ENCODE assay signal across 13 cellular contexts in the genomic region with DNA sequence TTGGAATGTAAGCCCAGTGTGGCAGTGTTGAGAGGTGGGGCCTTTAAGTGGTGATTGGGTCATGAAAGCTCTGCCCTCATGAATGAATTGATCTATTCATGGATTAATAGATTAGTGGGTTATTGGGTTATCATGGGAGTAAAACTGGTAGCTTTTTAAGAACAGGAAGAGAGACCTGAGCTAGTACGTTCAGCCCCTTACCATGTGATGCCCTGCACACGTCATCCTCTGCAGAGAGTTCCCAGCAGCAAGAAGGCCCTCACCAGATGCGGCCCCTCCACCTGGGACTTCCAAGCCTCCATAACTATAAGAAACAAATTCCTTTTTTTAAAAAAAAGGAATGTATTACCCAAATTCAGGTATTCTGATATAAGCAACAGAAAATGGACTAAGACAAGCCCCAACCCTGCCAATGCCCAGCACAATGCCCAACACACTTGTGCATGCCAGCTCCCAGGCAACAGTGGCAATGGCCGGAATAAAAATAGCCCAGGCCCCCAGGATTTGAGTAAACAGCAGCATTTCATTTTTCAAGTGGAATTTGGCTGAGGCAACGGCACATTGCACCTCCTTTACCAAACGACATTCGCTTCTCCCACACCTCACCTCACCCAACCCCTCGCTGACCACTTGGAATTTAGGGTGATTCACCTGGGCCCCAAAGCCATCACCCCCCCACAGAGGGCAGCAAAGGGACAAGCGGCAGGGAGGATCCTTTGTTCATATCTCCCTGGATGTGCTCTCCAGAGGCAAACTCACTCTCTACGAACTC.
A peak's percentile ranks its signal among the peaks of the same experiment; 100 is the strongest.
DNase-seq lines count a peak whose midpoint lies in the region; ATAC-seq and TF ChIP-seq lines count a peak whose summit lies in the region.
"Had no signal": no experiment of that assay in that cellular context is flagged by ENCODE, and none has a peak within 500 bp of the region (broad histone marks: within the 10 kb centered on the region; RNA-seq: fewer than 3 reads in every experiment).

No MANE protein-coding gene starts in this region.

- peaks cover 15% of the 10 kb centered on the region for H3K27me3 Mint-ChIP-seq in GM23338 (ENCODE audit: insufficient read depth, low read depth, poor library complexity)

- H3K4me2 ChIP-seq in GM23338 = peak overlapping the region; percentile 49; the same call in 1 of the 2 replicates

- H2AFZ ChIP-seq in GM23338 = no peak overlapping the region

- ATAC-seq in GM23338 (peak; percentile 58), GM18909 (IDR thresholded peaks at IDR 0.05; ENCODE audit: poor library complexity, unreplicated experiment) (no peak)

- H3K4me1 Mint-ChIP-seq in GM23338 = peaks cover 23% of the 10 kb centered on the region

- peaks cover 9% of the 10 kb centered on the region for H3K9me2 ChIP-seq in GM23338 (ENCODE audit: insufficient read depth)

- H4K20me1 ChIP-seq in GM23338 (replicated peaks; ENCODE audit: insufficient read depth) = no peaks in the 10 kb centered on the region

- DNase-seq in GM23338 (ENCODE audit: low spot score) (peak; percentile 32), astrocyte of the spinal cord (ENCODE audit: low read depth, low spot score) (no peak), hepatic stellate cell (ENCODE audit: low spot score) (peak; percentile 28), posterior vena cava (ENCODE audit: low spot score) (peak; percentile 41), NCI-H2227 (lab: John Stamatoyannopoulos, UW; ENCODE audit: unreplicated experiment) (no peak), NCI-H1436 treated with DMSO at 0.1 percent for 48 hours (lab: John Stamatoyannopoulos, UW) (no peak), Ammon's horn (ENCODE audit: low spot score) (no peak)
- DNase-seq: activated CD4-positive, alpha-beta T cell treated with anti-CD3 and anti-CD28 coated beads, Interleukin-2, amount 50 U/mL, for 4 hours; HFFc6; NCI-H82 had no signal

- H3K36me3 Mint-ChIP-seq in GM23338 (ENCODE audit: low read depth) = 0 out of 3 replicates have a peak, but pooled peaks cover 5% of the 10 kb centered on the region

- H3K79me2 ChIP-seq in GM23338 (replicated peaks; ENCODE audit: insufficient read depth) = no peaks in the 10 kb centered on the region

- H3K36me3 ChIP-seq in GM23338 (ENCODE audit: insufficient read depth) = no peaks in the 10 kb centered on the region
- H3K36me3 ChIP-seq: suprapubic skin had no signal

- H3K4me1 ChIP-seq in GM23338 (ENCODE audit: insufficient read depth) = peaks cover 20% of the 10 kb centered on the region; the same call in 1 of the 2 replicates

- no peak overlapping the region for H3K4me3 Mint-ChIP-seq in GM23338
- H3K4me3 Mint-ChIP-seq: CD14-positive monocyte, HFFc6 had no signal

- H3K4me3 ChIP-seq in GM23338 = no peak overlapping the region
- no peak overlapping the region for H3K4me3 ChIP-seq in astrocyte of the spinal cord (ENCODE audit: low read depth, low read length)
- H3K4me3 ChIP-seq: suprapubic skin had no signal

- no peak overlapping the region for H3K27ac ChIP-seq in GM23338 (ENCODE audit: low read depth)
- H3K27ac ChIP-seq: suprapubic skin had no signal

- peaks cover 7% of the 10 kb centered on the region; the same call in 2 of the 3 replicates for H3K9me3 Mint-ChIP-seq in GM23338
- H3K9me3 Mint-ChIP-seq: HFFc6 had no signal

- TF ChIP-seq CTCF in GM23338 (conservative IDR thresholded peaks at IDR 0.05; ENCODE audit: low read depth in 2 of 2) = peak; percentile 25 to 48; a peak in 3 of 4 replicates
- peak; percentile 12 for TF ChIP-seq CTCF in astrocyte of the spinal cord (IDR thresholded peaks at IDR 0.05; ENCODE audit: low read depth, low read length)

- no peaks in the 10 kb centered on the region for H3F3A ChIP-seq in GM23338 (replicated peaks; ENCODE audit: low read depth)

- no peak overlapping the region for H3K27ac Mint-ChIP-seq in GM23338
- H3K27ac Mint-ChIP-seq: HFFc6 had no signal

- intact Hi-C loops in posterior vena cava (cut with DNase I) = no loop called here

- in situ Hi-C loops in astrocyte of the spinal cord (cut with HindIII; ENCODE audit: low sequenced_read_pairs) = no loop called here

- no peaks in the 10 kb centered on the region for H3K27me3 ChIP-seq in GM23338 (ENCODE audit: insufficient read depth)
- H3K27me3 ChIP-seq: suprapubic skin had no signal

TF ChIP-seq in GM23338, 12 proteins besides CTCF, POLR2A, EP300 and RAD21 (continues in another document):
- TF ChIP-seq, protein P1, sequence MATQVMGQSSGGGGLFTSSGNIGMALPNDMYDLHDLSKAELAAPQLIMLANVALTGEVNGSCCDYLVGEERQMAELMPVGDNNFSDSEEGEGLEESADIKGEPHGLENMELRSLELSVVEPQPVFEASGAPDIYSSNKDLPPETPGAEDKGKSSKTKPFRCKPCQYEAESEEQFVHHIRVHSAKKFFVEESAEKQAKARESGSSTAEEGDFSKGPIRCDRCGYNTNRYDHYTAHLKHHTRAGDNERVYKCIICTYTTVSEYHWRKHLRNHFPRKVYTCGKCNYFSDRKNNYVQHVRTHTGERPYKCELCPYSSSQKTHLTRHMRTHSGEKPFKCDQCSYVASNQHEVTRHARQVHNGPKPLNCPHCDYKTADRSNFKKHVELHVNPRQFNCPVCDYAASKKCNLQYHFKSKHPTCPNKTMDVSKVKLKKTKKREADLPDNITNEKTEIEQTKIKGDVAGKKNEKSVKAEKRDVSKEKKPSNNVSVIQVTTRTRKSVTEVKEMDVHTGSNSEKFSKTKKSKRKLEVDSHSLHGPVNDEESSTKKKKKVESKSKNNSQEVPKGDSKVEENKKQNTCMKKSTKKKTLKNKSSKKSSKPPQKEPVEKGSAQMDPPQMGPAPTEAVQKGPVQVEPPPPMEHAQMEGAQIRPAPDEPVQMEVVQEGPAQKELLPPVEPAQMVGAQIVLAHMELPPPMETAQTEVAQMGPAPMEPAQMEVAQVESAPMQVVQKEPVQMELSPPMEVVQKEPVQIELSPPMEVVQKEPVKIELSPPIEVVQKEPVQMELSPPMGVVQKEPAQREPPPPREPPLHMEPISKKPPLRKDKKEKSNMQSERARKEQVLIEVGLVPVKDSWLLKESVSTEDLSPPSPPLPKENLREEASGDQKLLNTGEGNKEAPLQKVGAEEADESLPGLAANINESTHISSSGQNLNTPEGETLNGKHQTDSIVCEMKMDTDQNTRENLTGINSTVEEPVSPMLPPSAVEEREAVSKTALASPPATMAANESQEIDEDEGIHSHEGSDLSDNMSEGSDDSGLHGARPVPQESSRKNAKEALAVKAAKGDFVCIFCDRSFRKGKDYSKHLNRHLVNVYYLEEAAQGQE (IDR thresholded peaks at IDR 0.05; ENCODE audit: unreplicated experiment) = no peak
- no peak for TF ChIP-seq ETS1 (IDR thresholded peaks at IDR 0.05)

Comparison
In these comparisons a context has a peak if more than half of its experiments do, and no peak if none do; other contexts are left out.
1. DNase-seq: peak in GM23338 (single experiment), hepatic stellate cell (single experiment) and posterior vena cava (single experiment); none in astrocyte of the spinal cord (single experiment), NCI-H2227 (single experiment), NCI-H1436 treated with DMSO at 0.1 percent for 48 hours (single experiment) and Ammon's horn (single experiment).